ENCODE assay signal across 8 cellular contexts in genomic region chr3:3170998-3171397, GRCh38. TPM values are rescaled to one million over a fixed set of nuclear protein-coding genes. Genes with fewer than 3 reads are reported as not detected.
A peak's percentile ranks its signal among the peaks of the same experiment; 100 is the strongest.
DNase-seq lines count a peak whose midpoint lies in the region; ATAC-seq lines count a peak whose summit lies in the region.

No MANE protein-coding gene starts in this region.

- no peaks in the 10 kb centered on the region for H3K9me3 ChIP-seq in T-helper 17 cell (ENCODE audit: control insufficient read depth, low read length, poor library complexity, severe bottlenecking)

- no peaks in the 10 kb centered on the region for H3K27me3 Mint-ChIP-seq in T-helper 17 cell

- DNase-seq in NCI-H2171 treated with DMSO at 0.1 percent for 48 hours (lab: John Stamatoyannopoulos, UW) (peak; percentile 1), NCI-H2171 (lab: John Stamatoyannopoulos, UW) (no peak), T-helper 17 cell (no peak), fibroblast of the conjunctiva (ENCODE audit: low read depth) (peak; percentile 13), superior temporal gyrus (ENCODE audit: extremely low spot score) (peak; percentile 73)

- peaks cover 4% of the 10 kb centered on the region for H3K36me3 Mint-ChIP-seq in T-helper 17 cell (ENCODE audit: low read depth)

- peaks cover 35% of the 10 kb centered on the region for H3K4me1 Mint-ChIP-seq in T-helper 17 cell

- peak overlapping the region; percentile 49 for H3K4me3 Mint-ChIP-seq in T-helper 17 cell

- peak overlapping the region; percentile 96 for H3K27ac Mint-ChIP-seq in T-helper 17 cell

- ATAC-seq in HG02884 (IDR thresholded peaks at IDR 0.05; ENCODE audit: unreplicated experiment): peak; percentile 41
- ATAC-seq in T-helper 17 cell: peak; percentile 61
- ATAC-seq in HG02588 (IDR thresholded peaks at IDR 0.05; ENCODE audit: unreplicated experiment): no peak
- no peak for ATAC-seq in GM21390 (IDR thresholded peaks at IDR 0.05; ENCODE audit: unreplicated experiment)

RNA-seq across cellular contexts. Expression of gene CRBN, which starts 8.5 kb away (rescaled TPM):
- total RNA-seq in T-helper 17 cell: 100 to 1,000 TPM; 129 to 139 TPM

RNA-seq across cellular contexts. Expression of gene TRNT1, which starts 44.3 kb away (rescaled TPM):
- total RNA-seq in T-helper 17 cell: 10 to 100 TPM; 27.3 to 45.6 TPM

Comparison
In these comparisons a context has a peak if more than half of its experiments do, and no peak if none do; other contexts are left out.
1. DNase-seq: peak in NCI-H2171 treated with DMSO at 0.1 percent for 48 hours (single experiment), fibroblast of the conjunctiva (single experiment) and superior temporal gyrus (single experiment); none in NCI-H2171 (single experiment) and T-helper 17 cell (0 of 3).
2. ATAC-seq: peak in HG02884 (single experiment) and T-helper 17 cell (single experiment); none in HG02588 (single experiment) and GM21390 (single experiment).